In the genomic region with DNA sequence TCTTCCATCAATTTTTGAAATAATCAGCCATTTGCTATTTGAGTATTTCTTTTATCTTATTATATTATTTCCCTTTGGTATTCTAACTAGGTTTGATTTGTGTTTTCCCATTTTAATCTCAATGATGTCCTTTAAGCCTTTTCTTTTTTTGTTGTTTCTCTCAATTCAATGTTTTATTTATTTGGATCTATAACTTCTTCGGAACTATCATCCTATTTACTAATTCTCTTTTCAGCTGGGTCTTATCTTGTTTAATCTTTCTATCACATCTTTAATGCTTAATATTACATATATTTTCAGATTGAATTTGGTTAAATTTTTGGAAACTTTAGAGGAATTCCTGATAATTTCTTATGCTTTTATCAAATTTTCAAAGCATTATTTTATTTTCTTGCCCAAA, we compare ENCODE assay signal across 22 cellular contexts.
DNase-seq lines count a peak whose midpoint lies in the region; ATAC-seq, FAIRE-seq and TF ChIP-seq lines count a peak whose summit lies in the region.
"Had no signal": no experiment of that assay in that cellular context is flagged by ENCODE, and none has a peak within 500 bp of the region (broad histone marks: within the 10 kb centered on the region; RNA-seq: fewer than 3 reads in every experiment).

No MANE protein-coding gene starts in this region.

- H3K9me3 ChIP-seq in SK-N-SH: no peaks in the 10 kb centered on the region; the same call in 1 of the 2 replicates

- H3K27me3 Mint-ChIP-seq in GM23338 (ENCODE audit: insufficient read depth, low read depth, poor library complexity): no peaks in the 10 kb centered on the region
- H3K27me3 Mint-ChIP-seq: B cell; CD4-positive, alpha-beta T cell had no signal

- no peaks in the 10 kb centered on the region for H3K27me3 ChIP-seq in SK-N-SH (ENCODE audit: insufficient read depth)
- H3K27me3 ChIP-seq in GM23338 (ENCODE audit: insufficient read depth): no peaks in the 10 kb centered on the region
- H3K27me3 ChIP-seq: BLaER1 treated with 17β-estradiol and CSF1 and Interleukin-3, amounts not matched to agents 10 nM and 100 nM had no signal

- TF ChIP-seq CTCF in SK-N-SH (IDR thresholded peaks at IDR 0.05): no peak
- TF ChIP-seq CTCF in 22Rv1 (IDR thresholded peaks at IDR 0.05): no peak
- TF ChIP-seq CTCF in GM23338 (conservative IDR thresholded peaks at IDR 0.05; ENCODE audit: low read depth in 2 of 2): no peak

- WGBS in SK-N-SH (ENCODE audit: low lambda C conversion rate): 49% methylated on average over 1 of the region's 1 CpG

- H3K36me3 ChIP-seq in SK-N-SH (replicated peaks in 1 of 2; ENCODE audit: control insufficient read depth in 1 of 2, insufficient read depth in 2 of 2, low read length in 1 of 2) (no peaks in the 10 kb centered on the region), GM23338 (ENCODE audit: insufficient read depth) (peaks cover 5% of the 10 kb centered on the region; the same call in 1 of the 2 replicates)
- H3K36me3 ChIP-seq: BLaER1 treated with 17β-estradiol and CSF1 and Interleukin-3, amounts not matched to agents 10 nM and 100 nM had no signal

- no peaks in the 10 kb centered on the region for H3K4me1 ChIP-seq in SK-N-SH (ENCODE audit: control insufficient read depth in 1 of 2, insufficient read depth in 2 of 2, low read depth in 1 of 2, low read length in 1 of 2)
- H3K4me1 ChIP-seq in GM23338 (ENCODE audit: insufficient read depth): no peaks in the 10 kb centered on the region
- H3K4me1 ChIP-seq: BLaER1 treated with 17β-estradiol and CSF1 and Interleukin-3, amounts not matched to agents 10 nM and 100 nM; Caco-2 had no signal

- H2AFZ ChIP-seq in SK-N-SH (ENCODE audit: low read depth): no peak overlapping the region
- H2AFZ ChIP-seq in GM23338: no peak overlapping the region

- H3K4me3 ChIP-seq in SK-N-SH (ENCODE audit: low read depth in 2 of 2, low read length in 1 of 2) (no peak overlapping the region), GM23338 (no peak overlapping the region)
- H3K4me3 ChIP-seq: BLaER1 treated with 17β-estradiol and CSF1 and Interleukin-3, amounts not matched to agents 10 nM and 100 nM had no signal

- POLR2A ChIA-PET in SK-N-SH (lab: Yijun Ruan, JAX): no interaction called here

- no peak for ATAC-seq in SK-N-SH treated with all-trans-retinoic acid at 6 μM for 48 hours
- no peak for ATAC-seq in HG03045 (IDR thresholded peaks at IDR 0.05; ENCODE audit: unreplicated experiment)
- no peak for ATAC-seq in GM23338
- ATAC-seq: CD8-positive, alpha-beta T cell had no signal

- FAIRE-seq in frontal cortex (lab: Jason Lieb, UNC): peak; percentile 37
- FAIRE-seq: A204.1, D721Med, G401.6, GM12891, GM19239 had no signal

- TF ChIP-seq RAD21 in SK-N-SH (IDR thresholded peaks at IDR 0.05; ENCODE audit: low read length): no peak

- no peaks in the 10 kb centered on the region for H3F3A ChIP-seq in SK-N-SH (replicated peaks; ENCODE audit: insufficient read depth)
- H3F3A ChIP-seq in GM23338 (replicated peaks; ENCODE audit: low read depth): no peaks in the 10 kb centered on the region

- no peak overlapping the region for H3K27ac Mint-ChIP-seq in GM23338
- H3K27ac Mint-ChIP-seq: B cell; CD4-positive, alpha-beta T cell; CD8-positive, alpha-beta T cell had no signal

- H3K9me2 ChIP-seq in SK-N-SH (no peaks in the 10 kb centered on the region), GM23338 (ENCODE audit: insufficient read depth) (no peaks in the 10 kb centered on the region)

- no peak overlapping the region for H3K4me2 ChIP-seq in SK-N-SH
- H3K4me2 ChIP-seq in GM23338: no peak overlapping the region
- H3K4me2 ChIP-seq: BLaER1 treated with 17β-estradiol and CSF1 and Interleukin-3, amounts not matched to agents 10 nM and 100 nM had no signal

- no peak for TF ChIP-seq EP300 in SK-N-SH (IDR thresholded peaks at IDR 0.05; ENCODE audit: borderline replicate concordance in 1 of 2, low read depth in 1 of 2, low read length in 1 of 2)

- no peaks in the 10 kb centered on the region for H3K79me2 ChIP-seq in SK-N-SH (ENCODE audit: insufficient read depth)
- no peaks in the 10 kb centered on the region for H3K79me2 ChIP-seq in GM23338 (replicated peaks; ENCODE audit: insufficient read depth)

- no peak overlapping the region for H3K27ac ChIP-seq in SK-N-SH (ENCODE audit: low read depth in 2 of 2, low read length in 1 of 2)
- H3K27ac ChIP-seq in 22Rv1: peak overlapping the region; percentile 53
- no peak overlapping the region for H3K27ac ChIP-seq in GM23338 (ENCODE audit: low read depth)
- H3K27ac ChIP-seq: BLaER1 treated with 17β-estradiol and CSF1 and Interleukin-3, amounts not matched to agents 10 nM and 100 nM; C4-2B had no signal

- H4K20me1 ChIP-seq in SK-N-SH (ENCODE audit: insufficient read depth) (no peaks in the 10 kb centered on the region), GM23338 (replicated peaks; ENCODE audit: insufficient read depth) (no peaks in the 10 kb centered on the region)
- H4K20me1 ChIP-seq: BLaER1 treated with 17β-estradiol and CSF1 and Interleukin-3, amounts not matched to agents 10 nM and 100 nM had no signal

- peaks cover 12% of the 10 kb centered on the region; the same call in 2 of the 3 replicates for H3K36me3 Mint-ChIP-seq in GM23338 (ENCODE audit: low read depth)
- H3K36me3 Mint-ChIP-seq: CD8-positive, alpha-beta T cell had no signal

- no peak overlapping the region for H3K9ac ChIP-seq in SK-N-SH
- H3K9ac ChIP-seq: BLaER1 treated with 17β-estradiol and CSF1 and Interleukin-3, amounts not matched to agents 10 nM and 100 nM had no signal

- no peak overlapping the region for H3K4me3 Mint-ChIP-seq in GM23338
- H3K4me3 Mint-ChIP-seq: B cell; CD4-positive, alpha-beta T cell; CD8-positive, alpha-beta T cell had no signal

- no peaks in the 10 kb centered on the region for H3K4me1 Mint-ChIP-seq in GM23338
- H3K4me1 Mint-ChIP-seq: B cell had no signal

- H3K9me3 Mint-ChIP-seq in GM23338: peaks cover 73% of the 10 kb centered on the region

- CTCF ChIA-PET in SK-N-SH (lab: Yijun Ruan, JAX): no interaction called here

- DNase-seq in SK-N-SH: no peak
- DNase-seq in frontal cortex (ENCODE audit: low spot score in 2 of 2): no peak
- no peak for DNase-seq in GM23338 (ENCODE audit: low spot score)
- DNase-seq: 8988T; ACHN; Caco-2; Calu3; CD4-positive, alpha-beta T cell; CD8-positive, alpha-beta T cell; DMS79 treated with DMSO at 0.1 percent for 48 hours; GF-D8 had no signal

TF ChIP-seq in SK-N-SH, 30 proteins besides CTCF, POLR2A, EP300 and RAD21 (continues in another document):
- TF ChIP-seq MEF2A (IDR thresholded peaks at IDR 0.05; ENCODE audit: borderline replicate concordance, low read depth) (no peak), REST (IDR thresholded peaks at IDR 0.05; ENCODE audit: low read depth, low read length) (no peak)

TF ChIP-seq in GM23338, 12 proteins besides CTCF, POLR2A, EP300 and RAD21:
- TF ChIP-seq CREB1 (CRISPR knock-in tag; IDR thresholded peaks at IDR 0.05; ENCODE audit: low read depth): no peak
